ENCODE assay signal across 1 cellular context in genomic region chr1:53442297-53442696, GRCh38.
TF ChIP-seq lines count a peak whose summit lies in the region.

No MANE protein-coding gene starts in this region.

TF ChIP-seq in GM23338, 12 proteins besides CTCF, POLR2A, EP300 and RAD21 (continued from another document):
- TF ChIP-seq REST (IDR thresholded peaks at IDR 0.05; ENCODE audit: unreplicated experiment) (no peak), EZH2 (IDR thresholded peaks at IDR 0.05; ENCODE audit: low read depth, unreplicated experiment) (no peak), ZNF331 (CRISPR knock-in tag; IDR thresholded peaks at IDR 0.05; ENCODE audit: low read depth) (no peak), POLR2AphosphoS5 (IDR thresholded peaks at IDR 0.05; ENCODE audit: low read depth) (no peak), JUNB (IDR thresholded peaks at IDR 0.05; ENCODE audit: unreplicated experiment) (no peak), ZNF114 (CRISPR knock-in tag; IDR thresholded peaks at IDR 0.05) (no peak), NANOG (IDR thresholded peaks at IDR 0.05; ENCODE audit: borderline replicate concordance) (no peak)
- TF ChIP-seq, protein P1, sequence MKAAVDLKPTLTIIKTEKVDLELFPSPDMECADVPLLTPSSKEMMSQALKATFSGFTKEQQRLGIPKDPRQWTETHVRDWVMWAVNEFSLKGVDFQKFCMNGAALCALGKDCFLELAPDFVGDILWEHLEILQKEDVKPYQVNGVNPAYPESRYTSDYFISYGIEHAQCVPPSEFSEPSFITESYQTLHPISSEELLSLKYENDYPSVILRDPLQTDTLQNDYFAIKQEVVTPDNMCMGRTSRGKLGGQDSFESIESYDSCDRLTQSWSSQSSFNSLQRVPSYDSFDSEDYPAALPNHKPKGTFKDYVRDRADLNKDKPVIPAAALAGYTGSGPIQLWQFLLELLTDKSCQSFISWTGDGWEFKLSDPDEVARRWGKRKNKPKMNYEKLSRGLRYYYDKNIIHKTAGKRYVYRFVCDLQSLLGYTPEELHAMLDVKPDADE (IDR thresholded peaks at IDR 0.05) = no peak
